Comparison of ENCODE assay signal across 18 cellular contexts in genomic region chr9:37007295-37007694, GRCh38. TPM values are rescaled to one million over a fixed set of nuclear protein-coding genes. Genes with fewer than 3 reads are reported as not detected.
A peak's percentile ranks its signal among the peaks of the same experiment; 100 is the strongest.
DNase-seq lines count a peak whose midpoint lies in the region; ATAC-seq, FAIRE-seq and TF ChIP-seq lines count a peak whose summit lies in the region.
"Had no signal": no experiment of that assay in that cellular context is flagged by ENCODE, and none has a peak within 500 bp of the region (broad histone marks: within the 10 kb centered on the region; RNA-seq: fewer than 3 reads in every experiment).

No MANE protein-coding gene starts in this region.

- peaks cover 0 to 99% (median 8%) of the 10 kb centered on the region in 11 experiments; a peak in 10 of 22 replicates for H4K20me1 ChIP-seq in BLaER1 treated with 17β-estradiol and CSF1 and Interleukin-3, amounts not matched to agents 10 nM and 100 nM
- no peaks in the 10 kb centered on the region for H4K20me1 ChIP-seq in OCI-LY1 (ENCODE audit: insufficient read depth, low read length)
- no peaks in the 10 kb centered on the region for H4K20me1 ChIP-seq in GM12878 (ENCODE audit: control insufficient read depth, insufficient read depth)

- TF ChIP-seq EP300 in GM12878 (IDR thresholded peaks at IDR 0.05; ENCODE audit: borderline replicate concordance in 1 of 2, control insufficient read depth in 1 of 2, low read depth in 2 of 2, low read length in 2 of 2): no peak

- H3K36me3 ChIP-seq in BLaER1 treated with 17β-estradiol and CSF1 and Interleukin-3, amounts not matched to agents 10 nM and 100 nM: peaks cover 0 to 96% (median 53%) of the 10 kb centered on the region in 11 experiments; a peak in 14 of 22 replicates
- H3K36me3 ChIP-seq in OCI-LY1 (ENCODE audit: insufficient read depth, low read length) (peaks cover 79% of the 10 kb centered on the region; the same call in 1 of the 2 replicates), GM12878 (ENCODE audit: control insufficient read depth in 2 of 2, insufficient read depth in 2 of 2, low read length in 1 of 2) (peaks cover 21 to 33% of the 10 kb centered on the region in 2 experiments; a peak in 3 of 4 replicates)

- H3K9me3 ChIP-seq in BLaER1 treated with 17β-estradiol and CSF1 and Interleukin-3, amounts not matched to agents 10 nM and 100 nM (replicated peaks in 1 of 11): no peaks in the 10 kb centered on the region
- no peaks in the 10 kb centered on the region for H3K9me3 ChIP-seq in OCI-LY1 (ENCODE audit: low read length)
- no peaks in the 10 kb centered on the region for H3K9me3 ChIP-seq in GM12878 (replicated peaks; ENCODE audit: control insufficient read depth, insufficient read depth, low read length)

- no peaks in the 10 kb centered on the region for H3K9me3 Mint-ChIP-seq in stimulated activated memory B cell treated with anti-CD40 and anti-IgM and Interleukin-4, amounts not matched to agents 10 μg/mL and 1 μg/mL and 100 μg/mL, for 72 hours
- no peaks in the 10 kb centered on the region for H3K9me3 Mint-ChIP-seq in nephron progenitor cell

- no peak overlapping the region for H3K4me3 ChIP-seq in BLaER1 treated with 17β-estradiol and CSF1 and Interleukin-3, amounts not matched to agents 10 nM and 100 nM
- H3K4me3 ChIP-seq in OCI-LY1 (ENCODE audit: low read depth, low read length, poor library complexity, severe bottlenecking): no peak overlapping the region
- no peak overlapping the region for H3K4me3 ChIP-seq in GM12878
- H3K4me3 ChIP-seq: GM23248 had no signal

- 72% methylated on average over 13 of the region's 13 CpGs for WGBS in GM12878 (ENCODE audit: insufficient coverage, insufficient replicate concordance, low lambda C conversion rate, missing lambda C conversion rate)

- peaks cover 60% of the 10 kb centered on the region for H3K36me3 Mint-ChIP-seq in stimulated activated memory B cell treated with anti-CD40 and anti-IgM and Interleukin-4, amounts not matched to agents 10 μg/mL and 1 μg/mL and 100 μg/mL, for 72 hours
- no peaks in the 10 kb centered on the region for H3K36me3 Mint-ChIP-seq in nephron progenitor cell (ENCODE audit: low read depth)
- H3K36me3 Mint-ChIP-seq: CD4-positive, CD25-positive, alpha-beta regulatory T cell had no signal

- TF ChIP-seq RAD21 in GM12878 (IDR thresholded peaks at IDR 0.05; ENCODE audit: insufficient read depth, low read depth, low read length): no peak

- peak overlapping the region in 9 of 11 experiments; percentile 52 to 96 (median 95); a peak in 17 of 22 replicates for H3K4me2 ChIP-seq in BLaER1 treated with 17β-estradiol and CSF1 and Interleukin-3, amounts not matched to agents 10 nM and 100 nM
- peak overlapping the region; percentile 54; the same call in 1 of the 2 replicates for H3K4me2 ChIP-seq in OCI-LY1 (ENCODE audit: low read length)
- peak overlapping the region; percentile 77 for H3K4me2 ChIP-seq in GM12878 (ENCODE audit: control insufficient read depth, insufficient read depth)

- peaks cover 78% of the 10 kb centered on the region for H3K4me1 Mint-ChIP-seq in stimulated activated memory B cell treated with anti-CD40 and anti-IgM and Interleukin-4, amounts not matched to agents 10 μg/mL and 1 μg/mL and 100 μg/mL, for 72 hours
- no peaks in the 10 kb centered on the region for H3K4me1 Mint-ChIP-seq in nephron progenitor cell

- H3K27me3 ChIP-seq in BLaER1 treated with 17β-estradiol and CSF1 and Interleukin-3, amounts not matched to agents 10 nM and 100 nM: peaks cover 7 to 50% (median 36%) of the 10 kb centered on the region in 11 experiments
- H3K27me3 ChIP-seq in OCI-LY1 (ENCODE audit: insufficient read depth, low read length) (no peaks in the 10 kb centered on the region), GM12878 (replicated peaks in 1 of 2; ENCODE audit: control insufficient read depth in 2 of 2, insufficient read depth in 2 of 2, low read length in 1 of 2) (no peaks in the 10 kb centered on the region)

- no TSS peak for BruUV-seq in GM12878 (replicated peaks; lab: Mats Ljungman, UMichigan)

- POLR2A ChIA-PET in GM12878 (lab: Charles Lee): interaction anchor here (4.6 to 17.3 kb wide), 2 partner anchors 8 to 16 kb away, joined by 29 to 354 read pairs; no protein-coding TSS in a partner anchor

- peak overlapping the region in 4 of 11 experiments; percentile 10 to 50 (median 30); a peak in 3 of 22 replicates for H3K9ac ChIP-seq in BLaER1 treated with 17β-estradiol and CSF1 and Interleukin-3, amounts not matched to agents 10 nM and 100 nM
- H3K9ac ChIP-seq in OCI-LY1 (ENCODE audit: low read length) (peak overlapping the region; percentile 9; the same call in 1 of the 2 replicates), GM12878 (ENCODE audit: control insufficient read depth, insufficient read depth, low read length) (no peak overlapping the region)
- H3K9ac ChIP-seq: GM23248 had no signal

- no peak for TF ChIP-seq POLR2A in GM12878 (IDR thresholded peaks at IDR 0.05; ENCODE audit: low read depth, low read length)

- H2AFZ ChIP-seq in OCI-LY1 (ENCODE audit: low read length) (no peak overlapping the region), GM12878 (ENCODE audit: control insufficient read depth, low read depth, low read length) (no peak overlapping the region)
- H2AFZ ChIP-seq: GM23248 had no signal

- SMC1A ChIA-PET in GM12878 (lab: Charles Lee; ENCODE audit: uncharacterized antibody, unreplicated experiment): interaction anchor here (1.6 to 12.3 kb wide), 3 partner anchors 14 to 400 kb away, joined by 3 to 227 read pairs (median 6); no protein-coding TSS in a partner anchor

- in situ Hi-C loops in GM12878 (cut with MboI): no loop called here

- ATAC-seq in GM12878 (no peak), GM21367 (IDR thresholded peaks at IDR 0.05; ENCODE audit: unreplicated experiment) (no peak)
- no peak for ATAC-seq in stimulated activated memory B cell treated with anti-CD40 and anti-IgM and Interleukin-4, amounts not matched to agents 10 μg/mL and 1 μg/mL and 100 μg/mL, for 72 hours
- ATAC-seq: HCT116 had no signal

- H3K4me1 ChIP-seq in BLaER1 treated with 17β-estradiol and CSF1 and Interleukin-3, amounts not matched to agents 10 nM and 100 nM: peaks cover 70 to 100% (median 91%) of the 10 kb centered on the region in 10 experiments
- peaks cover 100% of the 10 kb centered on the region for H3K4me1 ChIP-seq in OCI-LY1 (ENCODE audit: insufficient read depth, low read length, severe bottlenecking)
- peaks cover 89% of the 10 kb centered on the region for H3K4me1 ChIP-seq in GM12878 (ENCODE audit: control insufficient read depth, insufficient read depth, low read length)

- no peaks in the 10 kb centered on the region for H3K27me3 Mint-ChIP-seq in stimulated activated memory B cell treated with anti-CD40 and anti-IgM and Interleukin-4, amounts not matched to agents 10 μg/mL and 1 μg/mL and 100 μg/mL, for 72 hours
- peaks cover 97% of the 10 kb centered on the region for H3K27me3 Mint-ChIP-seq in nephron progenitor cell (ENCODE audit: low read depth, poor library complexity)

- CTCF ChIA-PET in GM12878 (lab: Yijun Ruan, JAX): interaction anchor here (9.4 kb wide), 1 partner anchor 14 kb away, joined by 140 read pairs; no protein-coding TSS in a partner anchor

- FAIRE-seq in GM12878 (lab: Jason Lieb, UNC): no peak
- FAIRE-seq: A204.1, H54 had no signal

- intact Hi-C loops in GM12878 (cut with micrococcal nuclease; ENCODE audit: unreplicated experiment): loop anchor here (10.0 kb wide), 1 partner anchor 62 kb away; no protein-coding TSS in a partner anchor

- RAD21 ChIA-PET in GM12878 (lab: Charles Lee; ENCODE audit: unreplicated experiment): interaction anchor here (1.0 to 2.1 kb wide), 4 partner anchors 11 to 286 kb away, joined by 3 to 6 read pairs (median 4); no protein-coding TSS in a partner anchor

- no peak overlapping the region for H3K4me3 Mint-ChIP-seq in stimulated activated memory B cell treated with anti-CD40 and anti-IgM and Interleukin-4, amounts not matched to agents 10 μg/mL and 1 μg/mL and 100 μg/mL, for 72 hours
- H3K4me3 Mint-ChIP-seq in nephron progenitor cell: no peak overlapping the region
- H3K4me3 Mint-ChIP-seq: CD4-positive, CD25-positive, alpha-beta regulatory T cell had no signal

- H3K27ac ChIP-seq in BLaER1 treated with 17β-estradiol and CSF1 and Interleukin-3, amounts not matched to agents 10 nM and 100 nM: peak overlapping the region in 9 of 11 experiments; percentile 8 to 75 (median 66); a peak in 13 of 22 replicates
- H3K27ac ChIP-seq in OCI-LY1 (ENCODE audit: low read depth, low read length, poor library complexity, severe bottlenecking) (peak overlapping the region; percentile 96), GM12878 (ENCODE audit: control insufficient read depth, insufficient read depth) (peak overlapping the region; percentile 98)
- H3K27ac ChIP-seq: GM23248 had no signal

- 0 out of 2 replicates have a peak, but pooled peaks cover 16% of the 10 kb centered on the region for H3F3A ChIP-seq in OCI-LY1 (ENCODE audit: insufficient read depth, low read length)

- H3K27ac Mint-ChIP-seq in stimulated activated memory B cell treated with anti-CD40 and anti-IgM and Interleukin-4, amounts not matched to agents 10 μg/mL and 1 μg/mL and 100 μg/mL, for 72 hours: peak overlapping the region; percentile 90
- no peak overlapping the region for H3K27ac Mint-ChIP-seq in nephron progenitor cell
- H3K27ac Mint-ChIP-seq: CD4-positive, CD25-positive, alpha-beta regulatory T cell had no signal

- DNase-seq in GM12878 (ENCODE audit: low read depth, low spot score) (no peak), NCI-H1417 (lab: John Stamatoyannopoulos, UW) (no peak), nephron progenitor cell (no peak), GM19240 (ENCODE audit: insufficient read length, low spot score) (no peak)
- DNase-seq: Calu3; CD4-positive, CD25-positive, alpha-beta regulatory T cell; DMS 273 treated with DMSO at 0.1 percent for 48 hours; GM23248 had no signal

- H3K9me2 ChIP-seq in OCI-LY1 (ENCODE audit: low read depth, low read length): no peaks in the 10 kb centered on the region

- H3K79me2 ChIP-seq in OCI-LY1 (ENCODE audit: insufficient read depth, low read length) (no peaks in the 10 kb centered on the region), GM12878 (ENCODE audit: control insufficient read depth, insufficient read depth, low read length) (peaks cover 86% of the 10 kb centered on the region)

- TF ChIP-seq CTCF in OCI-LY1 (IDR thresholded peaks at IDR 0.05; ENCODE audit: low read length): no peak
- no peak for TF ChIP-seq CTCF in GM12878 (IDR thresholded peaks at IDR 0.05 in 2 of 3, conservative IDR thresholded peaks at IDR 0.05 in 1 of 3; ENCODE audit: control insufficient read depth in 2 of 3, extremely low read depth in 1 of 3, insufficient read depth in 1 of 3, low read depth in 3 of 3, low read length in 3 of 3)
- no peak for TF ChIP-seq CTCF in nephron progenitor cell (IDR thresholded peaks at IDR 0.05)

RNA-seq across cellular contexts. Expression of gene PAX5, which starts 26.8 kb away (rescaled TPM):
- total RNA-seq in GM12878 (2013; cell fraction: nucleolus; rRNA removed): 196 and 209 TPM in 2 replicates
- total RNA-seq in GM12878 (2014; rRNA removed) (45.7 and 45.9 TPM in 2 replicates), GM12878 (2014; rRNA removed; fragmentation: Illumina TruSeq; extraction: Trizol) (27.3 and 28.1 TPM in 2 replicates), GM12878 (2021) (118 and 123 TPM in 2 replicates)
- 24.5 TPM for polyA plus RNA-seq in GM12878 (2011; ENCODE audit: low read depth)
- polyA plus RNA-seq in GM12878 (2011; rRNA removed) (12.7 and 23.6 TPM in 2 replicates), GM12878 (2014; fragmentation: Illumina TruSeq; extraction: Trizol) (29.9 and 48.1 TPM in 2 replicates), GM12878 (2014; fragmentation: Nextera tagmentation; extraction: Ambion mirVana) (1 to 10 TPM; 2.2 to 2.4 TPM), GM12878 (2014; rRNA removed) (36.8 and 44.5 TPM in 2 replicates), GM12878 (2016; fragmentation: Nextera tagmentation; extraction: Ambion mirVana) (10 to 100 TPM; 31.2 to 32.6 TPM)
- polyA plus RNA-seq in GM12878 (2011; cell fraction: cytosol; rRNA removed): 26.7 and 29.9 TPM in 2 replicates
- polyA plus RNA-seq in GM12878 (2011; cell fraction: nucleus; rRNA removed): 57.1 and 80.5 TPM in 2 replicates
- polyA plus RNA-seq in GM12878 (2012): 41.7 and 47.1 TPM in 2 replicates
- polyA minus RNA-seq in GM12878 (2011; rRNA and poly(A)+ RNA removed): 57.6 and 59.1 TPM in 2 replicates
- polyA minus RNA-seq in GM12878 (2011; cell fraction: cytosol; rRNA and poly(A)+ RNA removed): 23.0 and 30.2 TPM in 2 replicates
- 66.4 and 122 TPM in 2 replicates for polyA minus RNA-seq in GM12878 (2011; cell fraction: nucleus; rRNA and poly(A)+ RNA removed)
- total RNA-seq: Calu3, G401, GM23248, HT1080 had no signal
- polyA plus RNA-seq: BJ, GM23248 had no signal
